Comparison of ENCODE assay signal across 15 cellular contexts in genomic region chr2:45190481-45190880, GRCh38.
DNase-seq lines count a peak whose midpoint lies in the region; FAIRE-seq and TF ChIP-seq lines count a peak whose summit lies in the region.
"Had no signal": no experiment of that assay in that cellular context is flagged by ENCODE, and none has a peak within 500 bp of the region (broad histone marks: within the 10 kb centered on the region; RNA-seq: fewer than 3 reads in every experiment).

No MANE protein-coding gene starts in this region.

- no peak overlapping the region for H3K27ac Mint-ChIP-seq in MCF 10A (ENCODE audit: low read depth, unreplicated experiment)
- H3K27ac Mint-ChIP-seq: activated B cell treated with CpG ODN at 0.5 μM for 24 hours; activated naive CD8-positive, alpha-beta T cell treated with anti-CD3 and anti-CD28 coated beads for 36 hours had no signal

- TF ChIP-seq EP300 in SK-N-SH (IDR thresholded peaks at IDR 0.05; ENCODE audit: borderline replicate concordance in 1 of 2, low read depth in 1 of 2, low read length in 1 of 2) = no peak

- H3K27me3 ChIP-seq in breast epithelium (no peaks in the 10 kb centered on the region), SK-N-SH (ENCODE audit: insufficient read depth) (no peaks in the 10 kb centered on the region), MM.1S (replicated peaks; ENCODE audit: insufficient read depth, low read length) (no peaks in the 10 kb centered on the region)

- H3K79me2 ChIP-seq in SK-N-SH (ENCODE audit: insufficient read depth) (no peaks in the 10 kb centered on the region), MM.1S (ENCODE audit: low read length) (no peaks in the 10 kb centered on the region)

- H4K20me1 ChIP-seq in SK-N-SH (ENCODE audit: insufficient read depth) (no peaks in the 10 kb centered on the region), MM.1S (ENCODE audit: insufficient read depth, low read length) (no peaks in the 10 kb centered on the region)

- H3K4me3 ChIP-seq in breast epithelium (no peak overlapping the region), SK-N-SH (ENCODE audit: low read depth in 2 of 2, low read length in 1 of 2) (no peak overlapping the region), fibroblast of pulmonary artery (replicated peaks; ENCODE audit: low read depth, low read length) (no peak overlapping the region), MM.1S (ENCODE audit: low read length) (no peak overlapping the region)

- H3K36me3 ChIP-seq in breast epithelium = no peaks in the 10 kb centered on the region
- H3K36me3 ChIP-seq in SK-N-SH (replicated peaks in 1 of 2; ENCODE audit: control insufficient read depth in 1 of 2, insufficient read depth in 2 of 2, low read length in 1 of 2) = no peaks in the 10 kb centered on the region
- H3K36me3 ChIP-seq in MM.1S (replicated peaks; ENCODE audit: insufficient read depth, low read length) = no peaks in the 10 kb centered on the region

- no TSS peak for BruUV-seq in MCF 10A (replicated peaks; lab: Mats Ljungman, UMichigan)

- H3K9me3 Mint-ChIP-seq in MCF 10A (ENCODE audit: unreplicated experiment) = no peaks in the 10 kb centered on the region
- H3K9me3 Mint-ChIP-seq: activated B cell treated with CpG ODN at 0.5 μM for 24 hours; activated naive CD8-positive, alpha-beta T cell treated with anti-CD3 and anti-CD28 coated beads for 36 hours had no signal

- CTCF ChIA-PET in MCF 10A (lab: Yijun Ruan, JAX) = interaction anchor here (0.6 kb wide), 1 partner anchor 209 kb away, joined by 3 read pairs; no protein-coding TSS in a partner anchor
- CTCF ChIA-PET in SK-N-SH (lab: Yijun Ruan, JAX) = interaction anchor here (0.6 to 1.4 kb wide), 3 partner anchors 148 to 199 kb away, joined by 3 read pairs; no protein-coding TSS in a partner anchor

- peak; percentile 55 for DNase-seq in MCF 10A (ENCODE audit: unreplicated experiment)
- no peak for DNase-seq in breast epithelium (ENCODE audit: low spot score in 2 of 2)
- DNase-seq in SK-N-SH = peak; percentile 28
- DNase-seq in fibroblast of pulmonary artery (ENCODE audit: low read depth) = peak; percentile 56
- DNase-seq in urothelium cell line (ENCODE audit: low spot score) = no peak
- DNase-seq in MM.1S = no peak
- no peak for DNase-seq in DMS153 treated with DMSO at 0.1 percent for 48 hours (lab: John Stamatoyannopoulos, UW; ENCODE audit: unreplicated experiment)
- no peak for DNase-seq in NCI-H2171 treated with DMSO at 0.1 percent for 48 hours (lab: John Stamatoyannopoulos, UW)
- DNase-seq: 8988T; activated B cell treated with CpG ODN at 0.5 μM for 24 hours; activated naive CD8-positive, alpha-beta T cell treated with anti-CD3 and anti-CD28 coated beads for 36 hours; cortex of kidney; KBM-7; NCI-H2029; occipital lobe had no signal

- FAIRE-seq in urothelium cell line (lab: Jason Lieb, UNC) = peak; percentile 50

- no peaks in the 10 kb centered on the region for H3K27me3 Mint-ChIP-seq in MCF 10A (ENCODE audit: insufficient read depth, unreplicated experiment)

- no peak overlapping the region for H3K9ac ChIP-seq in SK-N-SH
- H3K9ac ChIP-seq in MM.1S (ENCODE audit: low read length) = no peak overlapping the region

- H3K4me1 Mint-ChIP-seq in MCF 10A (ENCODE audit: insufficient read depth, unreplicated experiment) = peaks cover 24% of the 10 kb centered on the region
- H3K4me1 Mint-ChIP-seq: activated B cell treated with CpG ODN at 0.5 μM for 24 hours; activated naive CD8-positive, alpha-beta T cell treated with anti-CD3 and anti-CD28 coated beads for 36 hours had no signal

- 95% methylated on average over 7 of the region's 8 CpGs for WGBS in SK-N-SH (ENCODE audit: low lambda C conversion rate)

- no peaks in the 10 kb centered on the region for H3K9me2 ChIP-seq in SK-N-SH
- H3K9me2 ChIP-seq in MM.1S (replicated peaks; ENCODE audit: insufficient read depth, low read length) = no peaks in the 10 kb centered on the region

- no peak for TF ChIP-seq RAD21 in SK-N-SH (IDR thresholded peaks at IDR 0.05; ENCODE audit: low read length)

- POLR2A ChIA-PET in MCF 10A (lab: Yijun Ruan, JAX) = interaction anchor here (0.9 kb wide), 1 partner anchor 93 kb away, joined by 3 read pairs; no protein-coding TSS in a partner anchor
- POLR2A ChIA-PET in SK-N-SH (lab: Yijun Ruan, JAX) = interaction anchor here (1.5 kb wide), 1 partner anchor 21 kb away, joined by 11 read pairs; no protein-coding TSS in a partner anchor

- H3K4me3 Mint-ChIP-seq in MCF 10A (ENCODE audit: unreplicated experiment) = no peak overlapping the region
- H3K4me3 Mint-ChIP-seq: activated B cell treated with CpG ODN at 0.5 μM for 24 hours; activated naive CD8-positive, alpha-beta T cell treated with anti-CD3 and anti-CD28 coated beads for 36 hours had no signal

- H3K4me2 ChIP-seq in SK-N-SH (no peak overlapping the region), MM.1S (ENCODE audit: low read depth, low read length) (no peak overlapping the region)

- H3K36me3 Mint-ChIP-seq in MCF 10A (ENCODE audit: insufficient read depth, unreplicated experiment) = no peaks in the 10 kb centered on the region
- H3K36me3 Mint-ChIP-seq: activated naive CD8-positive, alpha-beta T cell treated with anti-CD3 and anti-CD28 coated beads for 36 hours had no signal

- no peak for TF ChIP-seq POLR2A in breast epithelium (IDR thresholded peaks at IDR 0.05)

- H3K27ac ChIP-seq in breast epithelium (no peak overlapping the region), SK-N-SH (ENCODE audit: low read depth in 2 of 2, low read length in 1 of 2) (peak overlapping the region in 1 of 2 experiments; percentile 90; a peak in 2 of 4 replicates), MM.1S (ENCODE audit: low read length) (no peak overlapping the region)

- H3F3A ChIP-seq in SK-N-SH (replicated peaks; ENCODE audit: insufficient read depth) (no peaks in the 10 kb centered on the region), MM.1S (ENCODE audit: insufficient read depth, low read length) (no peaks in the 10 kb centered on the region)

- H3K9me3 ChIP-seq in breast epithelium (no peaks in the 10 kb centered on the region), SK-N-SH (no peaks in the 10 kb centered on the region), MM.1S (replicated peaks; ENCODE audit: insufficient read depth, low read length) (no peaks in the 10 kb centered on the region)

- H3K4me1 ChIP-seq in breast epithelium = no peaks in the 10 kb centered on the region
- peaks cover 0 to 19% of the 10 kb centered on the region in 2 experiments; a peak in 2 of 4 replicates for H3K4me1 ChIP-seq in SK-N-SH (ENCODE audit: control insufficient read depth in 1 of 2, insufficient read depth in 2 of 2, low read depth in 1 of 2, low read length in 1 of 2)
- no peaks in the 10 kb centered on the region for H3K4me1 ChIP-seq in MM.1S (ENCODE audit: low read length)

- intact Hi-C loops in MCF 10A (cut with micrococcal nuclease) = no loop called here
- intact Hi-C loops in breast epithelium (cut with DNase I; ENCODE audit: low total_unique reads) = no loop called here

- no peak for TF ChIP-seq CTCF in MCF 10A (IDR thresholded peaks at IDR 0.05; ENCODE audit: unreplicated experiment)
- no peak for TF ChIP-seq CTCF in breast epithelium (IDR thresholded peaks at IDR 0.05)
- TF ChIP-seq CTCF in SK-N-SH (IDR thresholded peaks at IDR 0.05) = no peak
- no peak for TF ChIP-seq CTCF in fibroblast of pulmonary artery (IDR thresholded peaks at IDR 0.05; ENCODE audit: low read length, missing control alignments)
- TF ChIP-seq CTCF in MM.1S (IDR thresholded peaks at IDR 0.05; ENCODE audit: low read length) = no peak

- H2AFZ ChIP-seq in SK-N-SH (ENCODE audit: low read depth) (no peak overlapping the region), MM.1S (ENCODE audit: low read length) (no peak overlapping the region)

TF ChIP-seq in SK-N-SH, 30 proteins besides CTCF, POLR2A, EP300 and RAD21:
- TF ChIP-seq FOSL2 (IDR thresholded peaks at IDR 0.05; ENCODE audit: borderline replicate concordance, low read depth) (0 out of 2 replicates have a peak, but pooled peaks have one; percentile 20), EZH2phosphoT487 (IDR thresholded peaks at IDR 0.05; ENCODE audit: borderline replicate concordance, low read depth) (no peak), USF1 (IDR thresholded peaks at IDR 0.05; ENCODE audit: borderline replicate concordance, low read depth) (0 out of 2 replicates have a peak, but pooled peaks have one; percentile 26)

Comparison
In these comparisons a context has a peak if more than half of its experiments do, and no peak if none do; other contexts are left out.
1. DNase-seq: peak in MCF 10A (single experiment), SK-N-SH (single experiment) and fibroblast of pulmonary artery (single experiment); none in breast epithelium (0 of 2), urothelium cell line (single experiment), MM.1S (single experiment), DMS153 treated with DMSO at 0.1 percent for 48 hours (single experiment) and NCI-H2171 treated with DMSO at 0.1 percent for 48 hours (single experiment).